9 cellular contexts compared by ENCODE assay signal in genomic region chr2:49255325-49256023, GRCh38.
DNase-seq lines count a peak whose midpoint lies in the region; ATAC-seq and TF ChIP-seq lines count a peak whose summit lies in the region.
"Had no signal": no experiment of that assay in that cellular context is flagged by ENCODE, and none has a peak within 500 bp of the region (broad histone marks: within the 10 kb centered on the region; RNA-seq: fewer than 3 reads in every experiment).

No MANE protein-coding gene starts in this region.

- H3K27ac Mint-ChIP-seq in MCF 10A (ENCODE audit: low read depth, unreplicated experiment), result no peak overlapping the region
- H3K27ac Mint-ChIP-seq in activated T-helper 1 cell treated with anti-CD3 and anti-CD28 coated beads, Interleukin-12 subunit alpha, Interleukin-12 subunit beta, Interleukin-2, Interleukin-4 antibody, amounts not matched to agents 30 ng/mL and 10 ng/mL and 1 ng/mL, durations not matched to agents 14 hours and 24 hours and 36 hours, result no peak overlapping the region

- H3K9me3 Mint-ChIP-seq in MCF 10A (ENCODE audit: unreplicated experiment), result no peaks in the 10 kb centered on the region
- H3K9me3 Mint-ChIP-seq in activated T-helper 1 cell treated with anti-CD3 and anti-CD28 coated beads, Interleukin-12 subunit alpha, Interleukin-12 subunit beta, Interleukin-2, Interleukin-4 antibody, amounts not matched to agents 30 ng/mL and 10 ng/mL and 1 ng/mL, durations not matched to agents 14 hours and 24 hours and 36 hours, result peaks cover 8% of the 10 kb centered on the region

- no peaks in the 10 kb centered on the region for H3K27me3 ChIP-seq in breast epithelium
- H3K27me3 ChIP-seq: spleen had no signal

- no peak for TF ChIP-seq POLR2A in breast epithelium (IDR thresholded peaks at IDR 0.05)

- intact Hi-C loops in MCF 10A (cut with micrococcal nuclease), result loop anchor here (2.0 to 10.0 kb wide), 5 partner anchors 361 to 1149 kb away; no protein-coding TSS in a partner anchor
- intact Hi-C loops in breast epithelium (cut with DNase I; ENCODE audit: low total_unique reads), result no loop called here
- intact Hi-C loops in activated T-helper 1 cell treated with anti-CD3 and anti-CD28 coated beads, Interleukin-12 subunit alpha, Interleukin-12 subunit beta, Interleukin-2, Interleukin-4 antibody, amounts not matched to agents 30 ng/mL and 10 ng/mL and 1 ng/mL, durations not matched to agents 14 hours and 24 hours and 36 hours (cut with micrococcal nuclease), result no loop called here

- H3K36me3 Mint-ChIP-seq in MCF 10A (ENCODE audit: insufficient read depth, unreplicated experiment), result peaks cover 6% of the 10 kb centered on the region
- H3K36me3 Mint-ChIP-seq in activated T-helper 1 cell treated with anti-CD3 and anti-CD28 coated beads, Interleukin-12 subunit alpha, Interleukin-12 subunit beta, Interleukin-2, Interleukin-4 antibody, amounts not matched to agents 30 ng/mL and 10 ng/mL and 1 ng/mL, durations not matched to agents 14 hours and 24 hours and 36 hours (ENCODE audit: low read depth), result no peaks in the 10 kb centered on the region

- H3K4me3 ChIP-seq in breast epithelium (no peak overlapping the region), cardiac fibroblast (replicated peaks in 1 of 2; ENCODE audit: low read depth in 2 of 2, low read length in 2 of 2) (no peak overlapping the region)
- H3K4me3 ChIP-seq: spleen had no signal

- H3K27me3 Mint-ChIP-seq in MCF 10A (ENCODE audit: insufficient read depth, unreplicated experiment), result peaks cover 9% of the 10 kb centered on the region
- no peaks in the 10 kb centered on the region for H3K27me3 Mint-ChIP-seq in activated T-helper 1 cell treated with anti-CD3 and anti-CD28 coated beads, Interleukin-12 subunit alpha, Interleukin-12 subunit beta, Interleukin-2, Interleukin-4 antibody, amounts not matched to agents 30 ng/mL and 10 ng/mL and 1 ng/mL, durations not matched to agents 14 hours and 24 hours and 36 hours (ENCODE audit: insufficient read depth)

- no peak overlapping the region for H3K27ac ChIP-seq in breast epithelium
- H3K27ac ChIP-seq: spleen had no signal

- POLR2A ChIA-PET in MCF 10A (lab: Yijun Ruan, JAX), result no interaction called here

- peaks cover 5% of the 10 kb centered on the region for H3K4me1 Mint-ChIP-seq in MCF 10A (ENCODE audit: insufficient read depth, unreplicated experiment)
- H3K4me1 Mint-ChIP-seq in activated T-helper 1 cell treated with anti-CD3 and anti-CD28 coated beads, Interleukin-12 subunit alpha, Interleukin-12 subunit beta, Interleukin-2, Interleukin-4 antibody, amounts not matched to agents 30 ng/mL and 10 ng/mL and 1 ng/mL, durations not matched to agents 14 hours and 24 hours and 36 hours (ENCODE audit: low read depth), result no peaks in the 10 kb centered on the region

- CTCF ChIA-PET in MCF 10A (lab: Yijun Ruan, JAX), result interaction anchor here (0.6 to 2.1 kb wide), 7 partner anchors 19 to 1149 kb away, joined by 3 to 7 read pairs (median 3); no protein-coding TSS in a partner anchor

- H3K9me3 ChIP-seq in breast epithelium, result no peaks in the 10 kb centered on the region
- H3K9me3 ChIP-seq: spleen had no signal

- H3K36me3 ChIP-seq in breast epithelium, result no peaks in the 10 kb centered on the region
- H3K36me3 ChIP-seq: spleen had no signal

- no TSS peak for BruUV-seq in MCF 10A (replicated peaks; lab: Mats Ljungman, UMichigan)

- no peak overlapping the region for H3K4me3 Mint-ChIP-seq in MCF 10A (ENCODE audit: unreplicated experiment)
- H3K4me3 Mint-ChIP-seq in activated T-helper 1 cell treated with anti-CD3 and anti-CD28 coated beads, Interleukin-12 subunit alpha, Interleukin-12 subunit beta, Interleukin-2, Interleukin-4 antibody, amounts not matched to agents 30 ng/mL and 10 ng/mL and 1 ng/mL, durations not matched to agents 14 hours and 24 hours and 36 hours, result no peak overlapping the region

- no peaks in the 10 kb centered on the region for H3K4me1 ChIP-seq in breast epithelium
- H3K4me1 ChIP-seq: spleen had no signal

- DNase-seq in MCF 10A (ENCODE audit: unreplicated experiment) (no peak), breast epithelium (ENCODE audit: low spot score in 2 of 2) (no peak), NCI-H2107 (lab: John Stamatoyannopoulos, UW) (peak; percentile 21), cardiac fibroblast (ENCODE audit: low read depth in 2 of 2) (peak; percentile 37 to 41), retina (peak; percentile 29), T1000 (lab: John Stamatoyannopoulos, UW) (no peak)
- DNase-seq in activated T-helper 1 cell treated with anti-CD3 and anti-CD28 coated beads, Interleukin-12 subunit alpha, Interleukin-12 subunit beta, Interleukin-2, Interleukin-4 antibody, amounts not matched to agents 30 ng/mL and 10 ng/mL and 1 ng/mL, durations not matched to agents 14 hours and 24 hours and 36 hours (ENCODE audit: low spot score), result no peak
- DNase-seq: spleen had no signal

- TF ChIP-seq CTCF in MCF 10A (IDR thresholded peaks at IDR 0.05; ENCODE audit: unreplicated experiment), result peak; percentile 28
- peak in 1 of 3 donors; percentile 8 for TF ChIP-seq CTCF in breast epithelium (IDR thresholded peaks at IDR 0.05)
- TF ChIP-seq CTCF in cardiac fibroblast (IDR thresholded peaks at IDR 0.05; ENCODE audit: low read depth, low read length), result peak; percentile 20

- ATAC-seq in HG03039 (IDR thresholded peaks at IDR 0.05; ENCODE audit: unreplicated experiment), result no peak

Comparison
In these comparisons a context has a peak if more than half of its experiments do, and no peak if none do; other contexts are left out.
1. DNase-seq: peak in NCI-H2107 (single experiment), cardiac fibroblast (2 of 2) and retina (single experiment); none in MCF 10A (single experiment), breast epithelium (0 of 2), activated T-helper 1 cell treated with anti-CD3 and anti-CD28 coated beads, Interleukin-12 subunit alpha, Interleukin-12 subunit beta, Interleukin-2, Interleukin-4 antibody, amounts not matched to agents 30 ng/mL and 10 ng/mL and 1 ng/mL, durations not matched to agents 14 hours and 24 hours and 36 hours (single experiment) and T1000 (single experiment).